In the genomic region with DNA sequence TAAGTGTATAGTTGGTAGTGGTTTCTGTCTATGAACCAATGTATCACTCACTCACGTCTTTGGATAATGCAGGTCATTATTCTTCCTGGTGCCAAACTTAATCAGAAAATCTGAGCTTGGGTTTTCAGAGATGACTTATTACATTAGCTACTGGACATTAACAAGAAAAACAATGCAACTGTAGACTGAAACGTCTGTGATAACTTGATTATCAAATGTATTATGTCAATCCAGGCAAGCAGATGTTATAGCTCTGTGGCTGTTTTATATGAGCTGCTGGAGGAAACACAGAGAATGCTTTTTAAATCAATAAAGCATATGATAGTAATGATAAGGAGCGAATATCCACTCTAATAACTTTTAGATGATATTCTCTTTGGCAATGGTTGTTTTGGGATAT, we compare ENCODE assay signal across 6 cellular contexts.
"Had no signal": no experiment of that assay in that cellular context is flagged by ENCODE, and none has a peak within 500 bp of the region (broad histone marks: within the 10 kb centered on the region; RNA-seq: fewer than 3 reads in every experiment).

No MANE protein-coding gene starts in this region.

- H3K4me3 Mint-ChIP-seq: H9 had no signal

- H3K27ac Mint-ChIP-seq: H9 had no signal

- H2AFZ ChIP-seq: GM23248 had no signal

- H3K4me3 ChIP-seq: GM23248, K562 had no signal

- H3K9ac ChIP-seq: GM23248 had no signal

- ATAC-seq: K562 had no signal

- DNase-seq: GM23248, H9, HCEC 1CT, IMR-90, KG1 had no signal

- H3K4me1 Mint-ChIP-seq: H9 had no signal

- H3K27ac ChIP-seq: GM23248 had no signal
